ENCODE assay signal across 13 cellular contexts in the genomic region with DNA sequence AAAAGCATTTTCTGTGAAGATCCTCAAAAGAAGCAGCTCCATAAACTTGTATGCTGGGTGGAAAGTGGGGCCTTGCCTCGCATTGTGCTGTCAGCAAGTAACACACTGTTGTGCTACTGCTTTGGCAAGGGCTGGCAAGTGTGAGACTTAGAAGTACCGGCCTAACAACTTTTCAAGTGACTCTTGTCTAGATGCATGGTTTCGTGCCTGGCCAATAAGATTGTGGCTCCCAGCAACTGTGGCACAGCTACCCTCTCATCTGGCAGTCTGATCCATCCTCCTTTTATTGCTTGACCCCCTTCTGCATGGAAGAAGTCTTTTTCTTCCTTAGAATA.
DNase-seq lines count a peak whose midpoint lies in the region; ATAC-seq and TF ChIP-seq lines count a peak whose summit lies in the region.
"Had no signal": no experiment of that assay in that cellular context is flagged by ENCODE, and none has a peak within 500 bp of the region (broad histone marks: within the 10 kb centered on the region; RNA-seq: fewer than 3 reads in every experiment).

No MANE protein-coding gene starts in this region.

- H3K27ac ChIP-seq in esophagus muscularis mucosa (replicated peaks in 1 of 4): no peak overlapping the region
- no peak overlapping the region for H3K27ac ChIP-seq in lung (ENCODE audit: low read depth in 1 of 2, low read length in 1 of 2)
- no peak overlapping the region for H3K27ac ChIP-seq in esophagus squamous epithelium

- intact Hi-C loops in esophagus muscularis mucosa (cut with DNase I) (no loop called here), lower leg skin (cut with DNase I; ENCODE audit: low total_unique reads) (no loop called here), esophagus squamous epithelium (cut with DNase I) (no loop called here)

- H3K36me3 ChIP-seq in esophagus muscularis mucosa: no peaks in the 10 kb centered on the region
- no peaks in the 10 kb centered on the region for H3K36me3 ChIP-seq in lung (ENCODE audit: control insufficient read depth in 2 of 2, insufficient read depth in 2 of 2, low read length in 2 of 2)
- H3K36me3 ChIP-seq in esophagus squamous epithelium: no peaks in the 10 kb centered on the region
- H3K36me3 ChIP-seq: HAP-1 had no signal

- ATAC-seq in lung (ENCODE audit: insufficient read depth, low FRiP score): peak; percentile 47

- H3K27me3 ChIP-seq in esophagus muscularis mucosa (no peaks in the 10 kb centered on the region), lung (ENCODE audit: control insufficient read depth, insufficient read depth) (no peaks in the 10 kb centered on the region), esophagus squamous epithelium (no peaks in the 10 kb centered on the region)

- H3K4me1 ChIP-seq in esophagus muscularis mucosa (no peaks in the 10 kb centered on the region), lung (ENCODE audit: control insufficient read depth in 2 of 2, insufficient read depth in 2 of 2, low read length in 2 of 2) (no peaks in the 10 kb centered on the region), esophagus squamous epithelium (no peaks in the 10 kb centered on the region)
- H3K4me1 ChIP-seq: HAP-1 had no signal

- no peak overlapping the region for H3K27ac Mint-ChIP-seq in activated T-cell treated with anti-CD3 and anti-CD28 coated beads, Interleukin-2, amount 50 U/mL, for 24 hours
- H3K27ac Mint-ChIP-seq: CD4-positive, alpha-beta memory T cell; HFFc6 had no signal

- H3K4me3 ChIP-seq in esophagus muscularis mucosa (no peak overlapping the region), lung (no peak overlapping the region), lower leg skin (ENCODE audit: low read depth, poor library complexity, severe bottlenecking) (no peak overlapping the region), esophagus squamous epithelium (no peak overlapping the region)
- H3K4me3 ChIP-seq: HAP-1 had no signal

- H3K27me3 Mint-ChIP-seq in activated T-cell treated with anti-CD3 and anti-CD28 coated beads, Interleukin-2, amount 50 U/mL, for 24 hours: no peaks in the 10 kb centered on the region

- no peaks in the 10 kb centered on the region for H3K9me3 Mint-ChIP-seq in activated T-cell treated with anti-CD3 and anti-CD28 coated beads, Interleukin-2, amount 50 U/mL, for 24 hours
- H3K9me3 Mint-ChIP-seq: HFFc6 had no signal

- no peaks in the 10 kb centered on the region for H3K9me3 ChIP-seq in esophagus muscularis mucosa
- H3K9me3 ChIP-seq in lung (ENCODE audit: control insufficient read depth in 2 of 2, insufficient read depth in 1 of 2, low read length in 1 of 2): no peaks in the 10 kb centered on the region
- H3K9me3 ChIP-seq in esophagus squamous epithelium: no peaks in the 10 kb centered on the region
- H3K9me3 ChIP-seq: HAP-1 had no signal

- no peak for TF ChIP-seq EP300 in esophagus muscularis mucosa (IDR thresholded peaks at IDR 0.05)

- H3K4me1 Mint-ChIP-seq in activated T-cell treated with anti-CD3 and anti-CD28 coated beads, Interleukin-2, amount 50 U/mL, for 24 hours (ENCODE audit: low read depth): no peaks in the 10 kb centered on the region
- H3K4me1 Mint-ChIP-seq: CD4-positive, alpha-beta memory T cell had no signal

- no peak for TF ChIP-seq CTCF in esophagus muscularis mucosa (IDR thresholded peaks at IDR 0.05)
- TF ChIP-seq CTCF in lung (IDR thresholded peaks at IDR 0.05; ENCODE audit: control extremely low read depth, extremely low read depth): no peak
- TF ChIP-seq CTCF in lower leg skin (IDR thresholded peaks at IDR 0.05): no peak
- TF ChIP-seq CTCF in esophagus squamous epithelium (IDR thresholded peaks at IDR 0.05): no peak

- H3K4me3 Mint-ChIP-seq in activated T-cell treated with anti-CD3 and anti-CD28 coated beads, Interleukin-2, amount 50 U/mL, for 24 hours: no peak overlapping the region
- H3K4me3 Mint-ChIP-seq: CD4-positive, alpha-beta memory T cell; HFFc6 had no signal

- H3K36me3 Mint-ChIP-seq in activated T-cell treated with anti-CD3 and anti-CD28 coated beads, Interleukin-2, amount 50 U/mL, for 24 hours (ENCODE audit: low read depth): no peaks in the 10 kb centered on the region
- H3K36me3 Mint-ChIP-seq: CD4-positive, alpha-beta memory T cell had no signal

- WGBS in esophagus muscularis mucosa: 96% methylated on average over 3 of the region's 3 CpGs
- 70 to 82% methylated on average over 3 of the region's 3 CpGs for WGBS in lung, 2 donors
- WGBS in lower leg skin, 2 donors: 82 to 87% methylated on average over 3 of the region's 3 CpGs
- 80 to 94% methylated on average over 2 to 3 of the region's 3 CpGs for WGBS in esophagus squamous epithelium, 2 donors

- DNase-seq in NCI-H510A treated with DMSO at 0.1 percent for 48 hours (lab: John Stamatoyannopoulos, UW): peak; percentile 35
- DNase-seq in esophagus muscularis mucosa (ENCODE audit: extremely low spot score): peak; percentile 70
- DNase-seq in lung (ENCODE audit: low spot score): peak; percentile 49
- no peak for DNase-seq in lower leg skin (ENCODE audit: low spot score in 2 of 2)
- DNase-seq in esophagus squamous epithelium (lab: John Stamatoyannopoulos, UW): no peak
- DNase-seq in activated T-cell treated with anti-CD3 and anti-CD28 coated beads, Interleukin-2, amount 50 U/mL, for 24 hours: no peak
- DNase-seq: C1 segment of cervical spinal cord; Calu3; CD4-positive, alpha-beta memory T cell; GF-D8; GOT3; HFFc6 had no signal

- TF ChIP-seq POLR2A in esophagus muscularis mucosa (IDR thresholded peaks at IDR 0.05; ENCODE audit: low read depth): no peak
- TF ChIP-seq POLR2A in lower leg skin (IDR thresholded peaks at IDR 0.05): no peak
- no peak for TF ChIP-seq POLR2A in esophagus squamous epithelium (IDR thresholded peaks at IDR 0.05)

Comparison
In these comparisons a context has a peak if more than half of its experiments do, and no peak if none do; other contexts are left out.
1. DNase-seq: peak in NCI-H510A treated with DMSO at 0.1 percent for 48 hours (single experiment), esophagus muscularis mucosa (single experiment) and lung (single experiment); none in lower leg skin (0 of 2), esophagus squamous epithelium (single experiment) and activated T-cell treated with anti-CD3 and anti-CD28 coated beads, Interleukin-2, amount 50 U/mL, for 24 hours (single experiment).